ENCODE assay signal across 18 cellular contexts in the genomic region with DNA sequence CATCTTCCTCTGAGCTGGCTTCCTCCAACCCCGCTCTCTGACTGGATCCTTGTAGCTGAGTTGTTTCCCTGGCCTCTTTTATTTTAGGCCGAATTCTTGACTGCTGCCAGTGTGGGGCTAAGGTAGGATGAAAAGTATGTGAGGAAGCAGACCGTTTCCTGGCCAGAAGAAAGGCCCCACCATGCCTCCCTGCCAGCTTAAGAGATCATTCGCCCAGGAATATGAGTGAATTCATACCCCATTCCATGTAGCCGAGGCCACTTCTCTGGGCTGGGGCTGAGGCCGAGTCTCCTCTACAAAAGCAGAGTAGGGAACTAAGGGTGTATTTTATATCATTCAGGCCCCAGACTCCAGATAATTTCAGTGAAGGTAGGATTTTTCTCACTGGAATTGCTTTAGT. TPM values are rescaled to one million over a fixed set of nuclear protein-coding genes. Genes with fewer than 3 reads are reported as not detected.
DNase-seq lines count a peak whose midpoint lies in the region; ATAC-seq and TF ChIP-seq lines count a peak whose summit lies in the region.
"Had no signal": no experiment of that assay in that cellular context is flagged by ENCODE, and none has a peak within 500 bp of the region (broad histone marks: within the 10 kb centered on the region; RNA-seq: fewer than 3 reads in every experiment).

No MANE protein-coding gene starts in this region.

- in situ Hi-C loops in Panc1 (cut with HindIII; ENCODE audit: low pct_unique_long_range_greater_than_20kb, low sequenced_read_pairs): no loop called here
- in situ Hi-C loops in mammary epithelial cell (cut with MboI; ENCODE audit: low sequenced_read_pairs in 2 of 2): loop anchor here in 1 of 2 donors (5.0 kb wide), 1 partner anchor 35 kb away; no protein-coding TSS in a partner anchor

- H3K27me3 ChIP-seq in Panc1 (ENCODE audit: control insufficient read depth, insufficient read depth, low read length) (no peaks in the 10 kb centered on the region), mammary epithelial cell (ENCODE audit: insufficient read depth, low read length) (no peaks in the 10 kb centered on the region), mucosa of rectum (ENCODE audit: control insufficient read depth in 2 of 2, insufficient read depth in 2 of 2, low read length in 2 of 2) (no peaks in the 10 kb centered on the region), tibial artery (no peaks in the 10 kb centered on the region)

- no peaks in the 10 kb centered on the region for H4K20me1 ChIP-seq in mammary epithelial cell (ENCODE audit: insufficient read depth, low read length)

- intact Hi-C loops in Panc1 (cut with micrococcal nuclease; ENCODE audit: unreplicated experiment) (no loop called here), mammary epithelial cell (cut with micrococcal nuclease) (loop anchor here (2.0 kb wide), 1 partner anchor 15 kb away; no protein-coding TSS in a partner anchor), tibial artery (cut with DNase I; ENCODE audit: low total_unique reads) (loop anchor here (5.0 kb wide), 1 partner anchor 40 kb away; no protein-coding TSS in a partner anchor)

- no peak for TF ChIP-seq CTCF in Panc1 (IDR thresholded peaks at IDR 0.05)
- TF ChIP-seq CTCF in mammary epithelial cell (conservative IDR thresholded peaks at IDR 0.05 in 1 of 2, IDR thresholded peaks at IDR 0.05 in 1 of 2; ENCODE audit: extremely low read depth in 1 of 2, insufficient read depth in 1 of 2, low read depth in 1 of 2, low read length in 2 of 2): no peak
- TF ChIP-seq CTCF in tibial artery (IDR thresholded peaks at IDR 0.05): no peak

- H2AFZ ChIP-seq in mammary epithelial cell (ENCODE audit: low read depth, low read length): peak overlapping the region; percentile 24
- H2AFZ ChIP-seq: PC-9 had no signal

- H3K9me3 ChIP-seq in Panc1 (ENCODE audit: control insufficient read depth, insufficient read depth, low read depth, low read length) (no peaks in the 10 kb centered on the region), mammary epithelial cell (replicated peaks; ENCODE audit: insufficient read depth, low read length) (no peaks in the 10 kb centered on the region), mucosa of rectum (ENCODE audit: control insufficient read depth in 2 of 2, low read length in 2 of 2) (no peaks in the 10 kb centered on the region), tibial artery (no peaks in the 10 kb centered on the region)
- H3K9me3 ChIP-seq: spleen had no signal

- H3K4me3 ChIP-seq in Panc1 (ENCODE audit: low read depth in 2 of 2, low read length in 2 of 2) (peak overlapping the region; percentile 53 to 81), mammary epithelial cell (replicated peaks in 1 of 3; ENCODE audit: insufficient read depth in 1 of 3, low read depth in 2 of 3, low read length in 3 of 3) (peak overlapping the region; percentile 6 to 65 (median 9)), mucosa of rectum (ENCODE audit: low read length in 2 of 2) (no peak overlapping the region), tibial artery (peak overlapping the region; percentile 50 to 51)
- H3K4me3 ChIP-seq: PC-9, spleen had no signal

- H3K36me3 ChIP-seq in Panc1 (ENCODE audit: control insufficient read depth, insufficient read depth, low read length): no peaks in the 10 kb centered on the region
- no peaks in the 10 kb centered on the region for H3K36me3 ChIP-seq in mammary epithelial cell (ENCODE audit: insufficient read depth, low read length)
- peaks cover 6% of the 10 kb centered on the region in 2 donors for H3K36me3 ChIP-seq in mucosa of rectum (ENCODE audit: control insufficient read depth in 2 of 2, insufficient read depth in 2 of 2, low read length in 2 of 2)
- H3K36me3 ChIP-seq in tibial artery: no peaks in the 10 kb centered on the region

- peaks cover 85% of the 10 kb centered on the region for H3K79me2 ChIP-seq in mammary epithelial cell (ENCODE audit: insufficient read depth, low read length)

- CTCF ChIA-PET in Panc1 (lab: Charles Lee) (no interaction called here), mammary epithelial cell (lab: Charles Lee; ENCODE audit: low non-redundant PET) (no interaction called here)

- H3K4me1 ChIP-seq in Panc1 (ENCODE audit: control insufficient read depth, insufficient read depth, low read length) (peaks cover 49% of the 10 kb centered on the region), mammary epithelial cell (ENCODE audit: insufficient read depth, low read length) (peaks cover 70% of the 10 kb centered on the region), mucosa of rectum (ENCODE audit: control insufficient read depth in 2 of 2, insufficient read depth in 2 of 2, low read length in 2 of 2) (peaks cover 55 to 82% of the 10 kb centered on the region in 2 donors), tibial artery (peaks cover 7 to 94% (median 79%) of the 10 kb centered on the region in 4 donors)

- POLR2A ChIA-PET in Panc1 (lab: Charles Lee): interaction anchor here (0.6 kb wide), 1 partner anchor 301 kb away, joined by 4 read pairs; no protein-coding TSS in a partner anchor

- no peak for DNase-seq in Panc1 (ENCODE audit: low read depth, low spot score)
- no peak for DNase-seq in mammary epithelial cell
- DNase-seq in tibial artery: no peak
- no peak for DNase-seq in stimulated activated CD4-positive, alpha-beta T cell treated with anti-CD3 and anti-CD28 coated beads, Interleukin-12 subunit alpha, Interleukin-12 subunit beta, amount 100 ng/mL, for 4 hours
- DNase-seq in left lobe of liver (ENCODE audit: low spot score): no peak
- DNase-seq: activated CD8-positive, alpha-beta memory T cell treated with anti-CD3 and anti-CD28 coated beads, Interleukin-2, amount 50 U/mL, for 48 hours; activated naive CD4-positive, alpha-beta T cell treated with anti-CD3 and anti-CD28 coated beads, Interleukin-2, amount 50 U/mL, for 16 hours; CD8-positive, alpha-beta T cell; cerebellar nuclear complex; mesendoderm; NCI-H1694; NCI-H510A treated with DMSO at 0.1 percent for 48 hours; PC-9; spleen; T-helper 1 cell had no signal

- BruUV-seq in Panc1 (replicated peaks; lab: Mats Ljungman, UMichigan): no TSS peak
- BruUV-seq in mammary epithelial cell (replicated peaks; lab: Mats Ljungman, UMichigan): no TSS peak

- dilution Hi-C loops in mammary epithelial cell (cut with HindIII; ENCODE audit: low sequenced_read_pairs): loop anchor here (5.0 kb wide), 2 partner anchors 35 to 95 kb away; a partner anchor contains a TSS

- no peak for ATAC-seq in Panc1
- no peak for ATAC-seq in GM21825 (IDR thresholded peaks at IDR 0.05; ENCODE audit: unreplicated experiment)
- no peak for ATAC-seq in left lobe of liver
- ATAC-seq: CD8-positive, alpha-beta T cell had no signal

- H3K9ac ChIP-seq in mammary epithelial cell (ENCODE audit: insufficient read depth, low read length) (peak overlapping the region; percentile 43), mucosa of rectum (ENCODE audit: low read depth in 1 of 2, low read length in 2 of 2) (peak overlapping the region; percentile 47 to 72)

- H3K4me2 ChIP-seq in mammary epithelial cell (ENCODE audit: insufficient read depth, low read depth, low read length): peak overlapping the region; percentile 99
- H3K4me2 ChIP-seq: PC-9 had no signal

- H3K27ac ChIP-seq in Panc1 (ENCODE audit: low read length): peak overlapping the region; percentile 99
- peak overlapping the region; percentile 78 for H3K27ac ChIP-seq in mammary epithelial cell (ENCODE audit: insufficient read depth, low read depth, low read length)
- peak overlapping the region; percentile 85 to 86 for H3K27ac ChIP-seq in mucosa of rectum (ENCODE audit: low read depth in 2 of 2, low read length in 2 of 2)
- peak overlapping the region; percentile 88 to 99 for H3K27ac ChIP-seq in tibial artery
- H3K27ac ChIP-seq: PC-9, spleen had no signal

- 18% methylated on average over 6 of the region's 6 CpGs for WGBS in mammary epithelial cell (ENCODE audit: low coverage, missing lambda C conversion rate)

RNA-seq across cellular contexts. Expression of a gene that starts 32.3 kb away (rescaled TPM):
- 144 TPM for total RNA-seq in Panc1 (2021; ENCODE audit: unreplicated experiment)
- polyA plus RNA-seq in Panc1 (2012; ENCODE audit: insufficient read length): 107 TPM
- total RNA-seq in mammary epithelial cell: 10 to 100 TPM; 43.2 to 76.1 TPM
- polyA plus RNA-seq in mammary epithelial cell: 24.5 TPM
- 215 TPM for polyA minus RNA-seq in mammary epithelial cell
- 41.4 TPM for total RNA-seq in left lobe of liver

RNA-seq across cellular contexts. Expression of a gene that starts 58.2 kb away (rescaled TPM):
- total RNA-seq in Panc1 (2021; ENCODE audit: unreplicated experiment): 0.54 TPM
- polyA plus RNA-seq in Panc1 (2012; ENCODE audit: insufficient read length): 1.5 TPM
- under 1 TPM; under 0.01 to 0.28 TPM for total RNA-seq in mammary epithelial cell
- 0.07 TPM for polyA plus RNA-seq in mammary epithelial cell
- not detected for polyA minus RNA-seq in mammary epithelial cell
- not detected for total RNA-seq in left lobe of liver
- total RNA-seq: CD8-positive, alpha-beta T cell; LHCN-M2; spleen had no signal
- polyA plus RNA-seq: spleen had no signal

Comparison
In these comparisons a context has a peak if more than half of its experiments do, and no peak if none do; other contexts are left out.
1. H3K4me3 ChIP-seq: peak in Panc1 (2 of 2), mammary epithelial cell (3 of 3) and tibial artery (2 of 2); none in mucosa of rectum (0 of 2).
2. Peak in every context shown above with its lines, with median percentiles within 50 percentile points of each other: H3K27ac ChIP-seq.